Comparison of ENCODE assay signal across 11 cellular contexts in the genomic region with DNA sequence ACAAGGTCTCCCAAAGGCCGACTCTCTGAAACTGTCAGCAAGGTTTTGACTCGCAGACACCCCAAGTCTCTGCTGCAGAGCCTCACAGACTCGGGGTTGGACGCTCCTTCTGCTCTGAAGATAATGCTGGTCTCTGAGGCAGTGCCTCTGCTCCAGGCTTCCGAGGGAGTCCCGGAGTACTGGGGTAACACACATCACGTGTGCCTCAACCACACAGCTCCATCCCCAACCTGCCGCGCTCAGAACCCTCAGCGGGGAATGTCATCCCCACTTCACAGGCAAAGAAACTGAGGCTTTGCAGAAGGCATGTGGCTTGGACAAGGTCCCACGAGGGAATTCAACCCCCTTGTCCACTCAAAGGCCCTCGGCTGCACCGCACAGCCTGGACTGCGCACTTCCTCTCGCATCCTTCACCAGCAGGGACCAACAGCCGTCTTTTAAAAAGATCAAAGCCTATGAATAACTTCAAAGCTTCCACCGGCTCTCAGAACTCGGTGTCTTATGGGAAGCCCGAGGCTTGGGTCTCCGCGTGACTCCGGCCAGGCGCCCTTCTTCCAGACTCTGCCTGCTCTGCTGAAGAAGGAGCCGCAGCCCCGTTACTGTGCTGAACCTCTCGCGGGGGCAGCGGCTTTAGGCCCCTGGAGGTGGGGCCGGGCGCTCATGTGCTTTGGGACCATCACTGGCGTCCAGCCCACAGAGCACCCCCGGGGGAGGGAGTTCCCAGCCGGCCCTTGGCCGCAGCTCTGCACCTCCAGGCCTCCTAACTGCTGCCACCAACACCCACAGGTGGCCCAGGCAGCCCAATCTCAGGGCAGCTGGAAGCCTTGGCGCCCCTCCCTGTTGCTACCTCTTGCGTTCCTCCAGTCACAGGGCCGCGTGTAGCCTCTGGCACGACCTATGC. TPM values are rescaled to one million over a fixed set of nuclear protein-coding genes. Genes with fewer than 3 reads are reported as not detected.
DNase-seq lines count a peak whose midpoint lies in the region; TF ChIP-seq lines count a peak whose summit lies in the region.
"Had no signal": no experiment of that assay in that cellular context is flagged by ENCODE, and none has a peak within 500 bp of the region (broad histone marks: within the 10 kb centered on the region; RNA-seq: fewer than 3 reads in every experiment).

No MANE protein-coding gene starts in this region.

- H3K36me3 ChIP-seq in colonic mucosa = no peaks in the 10 kb centered on the region
- no peaks in the 10 kb centered on the region for H3K36me3 ChIP-seq in urinary bladder (ENCODE audit: insufficient read depth)

- 58% methylated on average over 39 of the region's 39 CpGs for WGBS in urinary bladder

- H3K27ac ChIP-seq in colonic mucosa (no peak overlapping the region), urinary bladder (ENCODE audit: low read depth) (peak overlapping the region; percentile 26), caudate nucleus (ENCODE audit: low read depth, low read length) (no peak overlapping the region)
- H3K27ac ChIP-seq: RWPE1 had no signal

- DNase-seq in stimulated activated CD4-positive, alpha-beta T cell treated with anti-CD3 and anti-CD28 coated beads, Interleukin-1b, Interleukin-23, amount 100 ng/mL, for 48 hours = peak; percentile 29
- no peak for DNase-seq in stimulated activated CD4-positive, alpha-beta T cell treated with anti-CD3 and anti-CD28 coated beads, Interleukin-2, amount 100 ng/mL, for 48 hours
- no peak for DNase-seq in colonic mucosa
- no peak for DNase-seq in glomerular visceral epithelial cell (ENCODE audit: extremely low spot score)
- no peak for DNase-seq in A172 (ENCODE audit: low spot score)
- DNase-seq in caudate nucleus (lab: John Stamatoyannopoulos, UW) = no peak
- DNase-seq: Kasumi-1 had no signal

- H3K4me1 ChIP-seq in colonic mucosa = no peaks in the 10 kb centered on the region
- H3K4me1 ChIP-seq in mononuclear cell (ENCODE audit: insufficient read depth, low read length) = peaks cover 52% of the 10 kb centered on the region
- H3K4me1 ChIP-seq in urinary bladder (ENCODE audit: insufficient read depth) = no peaks in the 10 kb centered on the region

- intact Hi-C loops in colonic mucosa (cut with DNase I) = no loop called here

- TF ChIP-seq CTCF in colonic mucosa (IDR thresholded peaks at IDR 0.05) = no peak

- H3K9me3 ChIP-seq in colonic mucosa (no peaks in the 10 kb centered on the region), mononuclear cell (ENCODE audit: low read depth, low read length) (no peaks in the 10 kb centered on the region)

- H3K27me3 ChIP-seq in colonic mucosa (no peaks in the 10 kb centered on the region), mononuclear cell (ENCODE audit: insufficient read depth, low read length) (peaks cover 3% of the 10 kb centered on the region)

- H3K9ac ChIP-seq in colonic mucosa (ENCODE audit: low read depth in 2 of 2, low read length in 2 of 2) = peak overlapping the region in 1 of 2 donors; percentile 79

- peak overlapping the region; percentile 42 for H3K4me3 ChIP-seq in colonic mucosa
- H3K4me3 ChIP-seq in mononuclear cell (ENCODE audit: low read length) = peak overlapping the region; percentile 42
- H3K4me3 ChIP-seq in urinary bladder (ENCODE audit: low read depth, low read length) = peak overlapping the region; percentile 76

RNA-seq across cellular contexts. Expression of a gene that starts 2.2 kb away (rescaled TPM):
- total RNA-seq in colonic mucosa (1 to 10 TPM; 2.9 to 5.0 TPM), mononuclear cell (12.6 TPM), urinary bladder (10.0 TPM)
- polyA plus RNA-seq in urinary bladder = 66.0 TPM
- 0.17 TPM in 1 of 2 replicates, not detected in the other for total RNA-seq in A172 (2014; rRNA removed; shearing (Covaris generic))

RNA-seq across cellular contexts. Expression of a gene that starts 42.5 kb away (rescaled TPM):
- total RNA-seq in colonic mucosa = 10 to 100 TPM; 18.4 to 76.0 TPM
- total RNA-seq in mononuclear cell = 10.2 TPM
- total RNA-seq in urinary bladder = 10.6 TPM
- 39.7 TPM for polyA plus RNA-seq in urinary bladder
- 20.9 and 28.8 TPM in 2 replicates for total RNA-seq in A172 (2014; rRNA removed; shearing (Covaris generic))

RNA-seq across cellular contexts. Expression of a gene that starts 46.9 kb away (rescaled TPM):
- total RNA-seq in colonic mucosa (not detected), mononuclear cell (not detected), urinary bladder (not detected)
- polyA plus RNA-seq in urinary bladder = 0.10 TPM
- total RNA-seq in A172 (2014; rRNA removed; shearing (Covaris generic)) = not detected in 2 replicates
- total RNA-seq: lung microvascular endothelial cell had no signal
